ENCODE assay signal across 8 cellular contexts in the genomic region with DNA sequence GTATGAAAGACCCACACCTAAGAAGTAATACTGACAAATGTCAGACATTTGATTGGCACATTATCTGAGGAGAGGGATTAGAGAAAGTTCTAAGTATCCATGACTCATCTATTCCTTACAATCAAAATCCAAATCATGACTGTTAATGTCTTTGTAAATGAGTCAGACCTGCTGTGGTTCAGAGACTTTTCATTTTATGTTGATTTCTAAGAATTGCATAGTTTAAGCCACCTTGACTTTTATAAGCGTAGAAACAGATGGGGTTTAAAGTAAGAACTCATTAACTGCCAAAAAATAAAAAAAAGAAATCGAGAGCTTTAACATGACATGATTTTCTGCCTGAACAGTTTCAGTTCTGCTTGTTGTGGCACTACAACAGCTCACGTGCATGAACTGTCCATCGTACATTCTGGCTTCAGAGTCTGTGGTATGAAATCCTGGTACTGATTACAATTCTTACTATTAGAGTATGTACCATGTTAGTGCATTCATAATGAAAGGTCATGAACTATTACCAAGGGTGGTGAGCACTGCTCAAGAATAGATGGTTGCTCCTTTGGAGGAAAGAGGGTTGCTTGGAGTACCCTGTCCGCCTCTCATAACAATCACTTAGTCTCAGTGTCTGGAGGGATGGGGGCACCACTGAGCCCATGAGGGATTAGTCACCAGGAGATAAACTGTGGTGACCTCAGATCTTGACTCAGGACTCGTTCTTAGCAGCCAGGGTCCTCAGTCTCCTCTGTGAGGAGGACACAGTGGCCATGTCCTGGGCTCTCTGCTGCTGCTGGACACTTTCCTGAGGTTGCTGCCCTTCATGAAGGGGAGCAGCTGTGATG. TPM values are rescaled to one million over a fixed set of nuclear protein-coding genes. Genes with fewer than 3 reads are reported as not detected.
DNase-seq lines count a peak whose midpoint lies in the region; ATAC-seq and TF ChIP-seq lines count a peak whose summit lies in the region.

No MANE protein-coding gene starts in this region.

- H3K4me1 ChIP-seq in Karpas-422 (ENCODE audit: low read length): no peaks in the 10 kb centered on the region

- H3K4me1 Mint-ChIP-seq in activated naive CD8-positive, alpha-beta T cell treated with anti-CD3 and anti-CD28 coated beads for 36 hours: peaks cover 25% of the 10 kb centered on the region

- H3K27me3 Mint-ChIP-seq in activated naive CD8-positive, alpha-beta T cell treated with anti-CD3 and anti-CD28 coated beads for 36 hours: peaks cover 2% of the 10 kb centered on the region

- no peaks in the 10 kb centered on the region for H3K36me3 Mint-ChIP-seq in activated naive CD8-positive, alpha-beta T cell treated with anti-CD3 and anti-CD28 coated beads for 36 hours

- no peak overlapping the region for H3K27ac ChIP-seq in Karpas-422 (ENCODE audit: low read length)

- H3K36me3 ChIP-seq in Karpas-422 (ENCODE audit: insufficient read depth, low read length): no peaks in the 10 kb centered on the region

- DNase-seq in GM10266 (ENCODE audit: extremely low spot score) (peak; percentile 20), Karpas-422 (no peak), NCI-H1694 (lab: John Stamatoyannopoulos, UW) (no peak), NCI-H146 treated with DMSO at 0.1 percent for 48 hours (lab: John Stamatoyannopoulos, UW; ENCODE audit: unreplicated experiment) (no peak)
- peak; percentile 33 for DNase-seq in activated naive CD8-positive, alpha-beta T cell treated with anti-CD3 and anti-CD28 coated beads for 36 hours
- DNase-seq in stimulated activated naive CD8-positive, alpha-beta T cell treated with anti-CD3 and anti-CD28 coated beads, Interleukin-15, Interleukin-2, amounts not matched to agents 100 U/mL and 50 U/mL, for 24 hours: no peak

- H3K9me2 ChIP-seq in Karpas-422 (replicated peaks; ENCODE audit: insufficient read depth, low read length): no peaks in the 10 kb centered on the region

- H2AFZ ChIP-seq in Karpas-422 (ENCODE audit: low read length): no peak overlapping the region

- TF ChIP-seq CTCF in GM10266 (IDR thresholded peaks at IDR 0.05; ENCODE audit: control insufficient read depth, insufficient read depth, low read depth, missing control alignments): no peak

- peak overlapping the region; percentile 29 for H3K4me3 Mint-ChIP-seq in activated naive CD8-positive, alpha-beta T cell treated with anti-CD3 and anti-CD28 coated beads for 36 hours

- peaks cover 3% of the 10 kb centered on the region for H3K9me3 Mint-ChIP-seq in activated naive CD8-positive, alpha-beta T cell treated with anti-CD3 and anti-CD28 coated beads for 36 hours

- no peak overlapping the region for H3K4me3 ChIP-seq in Karpas-422 (ENCODE audit: low read length)

- no peaks in the 10 kb centered on the region for H4K20me1 ChIP-seq in Karpas-422 (ENCODE audit: insufficient read depth, low read depth, low read length)

- H3K4me2 ChIP-seq in Karpas-422 (ENCODE audit: low read depth, low read length, poor library complexity, severe bottlenecking): no peak overlapping the region

- H3K27ac Mint-ChIP-seq in activated naive CD8-positive, alpha-beta T cell treated with anti-CD3 and anti-CD28 coated beads for 36 hours: peak overlapping the region; percentile 93

- H3K9ac ChIP-seq in Karpas-422 (ENCODE audit: low read length): no peak overlapping the region

- H3K9me3 ChIP-seq in Karpas-422 (ENCODE audit: low read length): no peaks in the 10 kb centered on the region

- H3K79me2 ChIP-seq in Karpas-422 (ENCODE audit: low read length): no peaks in the 10 kb centered on the region

- ATAC-seq in GM21381 (IDR thresholded peaks at IDR 0.05; ENCODE audit: unreplicated experiment): peak; percentile 96
- peak; percentile 99 for ATAC-seq in HG03469 (IDR thresholded peaks at IDR 0.05; ENCODE audit: unreplicated experiment)
- peak; percentile 88 for ATAC-seq in stimulated activated naive CD8-positive, alpha-beta T cell treated with anti-CD3 and anti-CD28 coated beads, Interleukin-15, Interleukin-2, amounts not matched to agents 100 U/mL and 50 U/mL, for 24 hours

- H3K27me3 ChIP-seq in Karpas-422 (ENCODE audit: low read length): no peaks in the 10 kb centered on the region

RNA-seq across cellular contexts. Expression of a gene that starts 42.2 kb away (rescaled TPM):
- total RNA-seq in activated naive CD8-positive, alpha-beta T cell treated with anti-CD3 and anti-CD28 coated beads for 36 hours: not detected
- total RNA-seq in Karpas-422 (2014; rRNA removed; shearing (Covaris generic); ENCODE audit: low replicate concordance): not detected in 2 replicates

RNA-seq across cellular contexts. Expression of a gene that starts 54.5 kb away (rescaled TPM):
- 1 to 10 TPM in 1 of 2 experiments, under 1 TPM in 1; 0.70 to 1.6 TPM for total RNA-seq in activated naive CD8-positive, alpha-beta T cell treated with anti-CD3 and anti-CD28 coated beads for 36 hours
- total RNA-seq in Karpas-422 (2014; rRNA removed; shearing (Covaris generic); ENCODE audit: low replicate concordance): 0.22 and 0.54 TPM in 2 replicates

Comparison
In these comparisons a context has a peak if more than half of its experiments do, and no peak if none do; other contexts are left out.
1. DNase-seq: peak in GM10266 (single experiment) and activated naive CD8-positive, alpha-beta T cell treated with anti-CD3 and anti-CD28 coated beads for 36 hours (single experiment); none in stimulated activated naive CD8-positive, alpha-beta T cell treated with anti-CD3 and anti-CD28 coated beads, Interleukin-15, Interleukin-2, amounts not matched to agents 100 U/mL and 50 U/mL, for 24 hours (single experiment), Karpas-422 (single experiment), NCI-H1694 (single experiment) and NCI-H146 treated with DMSO at 0.1 percent for 48 hours (single experiment).
2. Peak in every context shown above with its lines, with median percentiles within 50 percentile points of each other: ATAC-seq.